22 cellular contexts compared by ENCODE assay signal in the genomic region with DNA sequence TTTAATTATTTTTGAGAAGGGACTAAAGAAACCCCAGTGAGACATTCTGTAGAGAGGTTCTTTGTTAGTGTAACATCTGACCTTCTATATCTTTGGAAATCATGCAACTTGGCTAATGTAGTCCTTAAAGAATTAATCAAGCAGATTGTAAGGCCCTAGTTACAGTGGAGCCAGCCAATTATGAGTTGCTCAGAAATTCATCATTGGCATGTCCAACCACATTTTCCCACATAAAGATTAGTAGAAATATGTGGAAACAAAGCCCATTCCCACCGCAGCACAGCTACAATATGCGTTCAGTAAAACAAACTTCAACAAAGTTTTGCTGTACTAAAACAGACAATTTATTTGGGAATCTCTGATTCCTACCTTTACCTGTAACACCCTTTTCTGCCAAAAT.
"Had no signal": no experiment of that assay in that cellular context is flagged by ENCODE, and none has a peak within 500 bp of the region (broad histone marks: within the 10 kb centered on the region; RNA-seq: fewer than 3 reads in every experiment).

No MANE protein-coding gene starts in this region.

- ATAC-seq: activated CD8-positive, alpha-beta memory T cell treated with anti-CD3 and anti-CD28 coated beads, Interleukin-2, amount 10 ng/mL, durations not matched to agents 7 days and 5 days; mucosa of descending colon; natural killer cell; stimulated activated naive CD8-positive, alpha-beta T cell treated with anti-CD3 and anti-CD28 coated beads, Interleukin-15, amount 100 ng/mL, for 72 hours had no signal

- H3K4me1 Mint-ChIP-seq: immature natural killer cell; natural killer cell; stimulated activated naive CD8-positive, alpha-beta T cell treated with anti-CD3 and anti-CD28 coated beads, Interleukin-15, amount 100 ng/mL, for 72 hours had no signal

- H3K27me3 Mint-ChIP-seq: activated CD8-positive, alpha-beta memory T cell treated with anti-CD3 and anti-CD28 coated beads, Interleukin-2, amount 10 ng/mL, durations not matched to agents 7 days and 5 days; activated naive CD8-positive, alpha-beta T cell; activated T-cell treated with anti-CD3 and anti-CD28 coated beads, Interleukin-2, amount 50 U/mL, for 24 hours; stimulated activated naive CD8-positive, alpha-beta T cell treated with anti-CD3 and anti-CD28 coated beads, Interleukin-15, amount 100 ng/mL, for 72 hours had no signal

- H3K36me3 ChIP-seq: colonic mucosa had no signal

- H3K4me3 ChIP-seq: cardiac muscle cell, colonic mucosa, esophagus squamous epithelium, lung, mucosa of descending colon, sigmoid colon, testis had no signal

- H3K4me1 ChIP-seq: colonic mucosa, sigmoid colon had no signal

- H3K36me3 Mint-ChIP-seq: natural killer cell had no signal

- H3K27ac Mint-ChIP-seq: activated CD8-positive, alpha-beta memory T cell treated with anti-CD3 and anti-CD28 coated beads, Interleukin-2, amount 10 ng/mL, durations not matched to agents 7 days and 5 days; activated naive CD8-positive, alpha-beta T cell; activated T-cell treated with anti-CD3 and anti-CD28 coated beads, Interleukin-2, amount 50 U/mL, for 24 hours; immature natural killer cell; natural killer cell; stimulated activated naive CD8-positive, alpha-beta T cell treated with anti-CD3 and anti-CD28 coated beads, Interleukin-15, amount 100 ng/mL, for 72 hours had no signal

- H3K9me3 Mint-ChIP-seq: activated T-cell treated with anti-CD3 and anti-CD28 coated beads, Interleukin-2, amount 50 U/mL, for 24 hours; immature natural killer cell; natural killer cell; stimulated activated naive CD8-positive, alpha-beta T cell treated with anti-CD3 and anti-CD28 coated beads, Interleukin-15, amount 100 ng/mL, for 72 hours had no signal

- DNase-seq: activated CD4-positive, alpha-beta T cell treated with anti-CD3 and anti-CD28 coated beads for 1 hour; activated CD4-positive, alpha-beta T cell treated with anti-CD3 and anti-CD28 coated beads, Interleukin-2, amount 50 U/mL, for 48 hours; activated CD8-positive, alpha-beta memory T cell treated with anti-CD3 and anti-CD28 coated beads, Interleukin-2, amount 10 ng/mL, durations not matched to agents 7 days and 5 days; activated effector memory CD4-positive, alpha-beta T cell treated with Interleukin-2 at 50 U/mL for 16 hours; activated T-cell treated with anti-CD3 and anti-CD28 coated beads, Interleukin-2, amount 50 U/mL, for 24 hours; colonic mucosa; esophagus squamous epithelium; glutamatergic neuron; immature natural killer cell; left cardiac atrium; mucosa of descending colon; natural killer cell; occipital lobe; sigmoid colon; stimulated activated CD4-positive, alpha-beta T cell treated with anti-CD3 and anti-CD28 coated beads, Interleukin-4, amount 100 ng/mL, for 24 hours; stimulated activated naive CD8-positive, alpha-beta T cell treated with anti-CD3 and anti-CD28 coated beads, Interleukin-15, amount 100 ng/mL, for 72 hours; SW 1271; T-helper 9 cell; testis had no signal

- H3K9me3 ChIP-seq: colonic mucosa, esophagus squamous epithelium, mucosa of descending colon, sigmoid colon, testis had no signal

- H3K27ac ChIP-seq: cardiac muscle cell, colonic mucosa, esophagus squamous epithelium, sigmoid colon, testis had no signal

- H3K27me3 ChIP-seq: cardiac muscle cell, colonic mucosa, esophagus squamous epithelium, sigmoid colon, testis had no signal

- H3K4me3 Mint-ChIP-seq: activated CD8-positive, alpha-beta memory T cell treated with anti-CD3 and anti-CD28 coated beads, Interleukin-2, amount 10 ng/mL, durations not matched to agents 7 days and 5 days; activated naive CD8-positive, alpha-beta T cell; activated T-cell treated with anti-CD3 and anti-CD28 coated beads, Interleukin-2, amount 50 U/mL, for 24 hours; immature natural killer cell; natural killer cell; stimulated activated naive CD8-positive, alpha-beta T cell treated with anti-CD3 and anti-CD28 coated beads, Interleukin-15, amount 100 ng/mL, for 72 hours had no signal
